Comparison of ENCODE assay signal across 12 cellular contexts in genomic region chr4:8592366-8593267, GRCh38. TPM values are rescaled to one million over a fixed set of nuclear protein-coding genes. Genes with fewer than 3 reads are reported as not detected.
DNase-seq lines count a peak whose midpoint lies in the region; TF ChIP-seq lines count a peak whose summit lies in the region.
"Had no signal": no experiment of that assay in that cellular context is flagged by ENCODE, and none has a peak within 500 bp of the region (broad histone marks: within the 10 kb centered on the region; RNA-seq: fewer than 3 reads in every experiment).

Gene CPZ, plus strand, starts transcription at chr4:8592765. Its CDS starts 69 bp downstream, at chr4:8592834.

- H3K4ac ChIP-seq in H9 (ENCODE audit: low read depth, low read length): no peak within 1 kb of the TSS

- DNase-seq in H9 (peak; percentile 82), amniotic stem cell (lab: John Stamatoyannopoulos, UW) (peak; percentile 27), smooth muscle cell (lab: John Stamatoyannopoulos, UW; ENCODE audit: unreplicated experiment) (peak; percentile 27), NOMO-1 treated with DMSO at 0.1 percent for 48 hours (lab: John Stamatoyannopoulos, UW; ENCODE audit: unreplicated experiment) (no peak), NCI-H2029 treated with DMSO at 0.1 percent for 48 hours (lab: John Stamatoyannopoulos, UW) (no peak)
- DNase-seq in activated naive CD4-positive, alpha-beta T cell treated with anti-CD3 and anti-CD28 coated beads, Interleukin-2, amount 50 U/mL, for 16 hours: no peak
- DNase-seq in effector memory CD4-positive, alpha-beta T cell: no peak
- DNase-seq: NCI-H2081; stimulated activated CD4-positive, alpha-beta T cell treated with anti-CD3 and anti-CD28 coated beads, Interleukin-4, amount 100 ng/mL, for 1 hour had no signal

- no peak within 1 kb of the TSS for H4K8ac ChIP-seq in H9 (replicated peaks; ENCODE audit: insufficient read length, low read depth, low read length)

- no peak within 1 kb of the TSS for H3K56ac ChIP-seq in H9 (ENCODE audit: insufficient read length, low read depth, low read length)

- no peaks in the 10 kb centered on the region for H3K9me3 Mint-ChIP-seq in H9
- H3K9me3 Mint-ChIP-seq: memory B cell had no signal

- no peak within 1 kb of the TSS for H3K14ac ChIP-seq in H9 (ENCODE audit: insufficient read depth, low read length)

- H2AK5ac ChIP-seq in H9 (ENCODE audit: insufficient read length, low read length): no peak within 1 kb of the TSS

- no peak within 1 kb of the TSS for H2BK20ac ChIP-seq in H9 (ENCODE audit: low read depth, low read length, poor library complexity, severe bottlenecking)

- no peak within 1 kb of the TSS for H4K91ac ChIP-seq in H9 (ENCODE audit: insufficient read length, low read depth, low read length)

- H2AFZ ChIP-seq in H9 (ENCODE audit: low read length) (no peak within 1 kb of the TSS), smooth muscle cell (ENCODE audit: low read depth) (peak within 1 kb of the TSS; percentile 69)

- H2BK12ac ChIP-seq in H9 (ENCODE audit: insufficient read length, low read depth, low read length): no peak within 1 kb of the TSS

- H3K4me2 ChIP-seq in H9 (ENCODE audit: insufficient read depth, insufficient read length, low read length) (peak within 1 kb of the TSS; percentile 79), smooth muscle cell (peak within 1 kb of the TSS; percentile 94)

- H3K4me3 Mint-ChIP-seq in H9: peak within 1 kb of the TSS; percentile 73 to 80
- H3K4me3 Mint-ChIP-seq: memory B cell had no signal

- H3K27ac ChIP-seq in H9 (ENCODE audit: insufficient read length, low read depth, low read length) (no peak within 1 kb of the TSS), smooth muscle cell (ENCODE audit: low read depth) (no peak within 1 kb of the TSS)
- no peak within 1 kb of the TSS for H3K27ac ChIP-seq in effector memory CD4-positive, alpha-beta T cell (ENCODE audit: insufficient read depth, low read length, poor library complexity, severe bottlenecking)

- H3K23me2 ChIP-seq in H9 (ENCODE audit: insufficient read length, low read depth, low read length, poor library complexity, severe bottlenecking): peaks cover 8% of the 10 kb centered on the region

- H3K79me1 ChIP-seq in H9 (ENCODE audit: insufficient read depth, low read depth, low read length, poor library complexity, severe bottlenecking): no peaks in the 10 kb centered on the region

- H3K27ac Mint-ChIP-seq in H9: peak within 1 kb of the TSS in 1 of 3 experiments; percentile 57; a peak in 2 of 7 replicates
- H3K27ac Mint-ChIP-seq: memory B cell had no signal

- peaks cover 37 to 45% of the 10 kb centered on the region in 2 experiments for H3K4me1 Mint-ChIP-seq in H9
- H3K4me1 Mint-ChIP-seq: memory B cell had no signal

- WGBS in H9 (ENCODE audit: extremely low coverage, insufficient read length, low lambda C conversion rate): no CpG with 5 or more reads among the region's 58 CpGs
- 9% methylated on average over 50 of the region's 58 CpGs for WGBS in smooth muscle cell (ENCODE audit: low lambda C conversion rate)

- no peak within 1 kb of the TSS for H3K18ac ChIP-seq in H9 (ENCODE audit: insufficient read length, low read depth, low read length)

- H3K36me3 Mint-ChIP-seq in H9 (ENCODE audit: insufficient read depth in 1 of 3, low read depth in 3 of 3): peaks cover 0 to 10% (median 0%) of the 10 kb centered on the region in 3 experiments; a peak in 4 of 7 replicates
- H3K36me3 Mint-ChIP-seq: memory B cell had no signal

- H3K79me2 ChIP-seq in H9 (ENCODE audit: insufficient read depth, low read length) (no peaks in the 10 kb centered on the region), smooth muscle cell (ENCODE audit: low read depth) (no peaks in the 10 kb centered on the region)

- H3K27me3 Mint-ChIP-seq in H9 (ENCODE audit: low read depth): peaks cover 9% of the 10 kb centered on the region

- H3K9me3 ChIP-seq in H9 (ENCODE audit: control insufficient read depth, low read depth, low read length): no peaks in the 10 kb centered on the region
- no peaks in the 10 kb centered on the region for H3K9me3 ChIP-seq in iPS-15b (ENCODE audit: control insufficient read depth, insufficient read depth, low read length)
- H3K9me3 ChIP-seq in smooth muscle cell (replicated peaks; ENCODE audit: low read depth): no peaks in the 10 kb centered on the region
- H3K9me3 ChIP-seq in effector memory CD4-positive, alpha-beta T cell (ENCODE audit: control insufficient read depth, low read length): no peaks in the 10 kb centered on the region

- TF ChIP-seq CTCF in H9 (conservative IDR thresholded peaks at IDR 0.05) (no peak), smooth muscle cell (IDR thresholded peaks at IDR 0.05; ENCODE audit: borderline replicate concordance, insufficient read depth, poor library complexity, severe bottlenecking) (no peak)

- H3K36me3 ChIP-seq in iPS-15b (ENCODE audit: control insufficient read depth, insufficient read depth, low read length): peaks cover 4% of the 10 kb centered on the region
- H3K36me3 ChIP-seq in smooth muscle cell (ENCODE audit: low read depth): no peaks in the 10 kb centered on the region
- no peaks in the 10 kb centered on the region for H3K36me3 ChIP-seq in effector memory CD4-positive, alpha-beta T cell (ENCODE audit: control insufficient read depth, insufficient read depth, low read length)

- no peak within 1 kb of the TSS for H2BK5ac ChIP-seq in H9 (ENCODE audit: insufficient read length, low read length)

- H4K20me1 ChIP-seq in H9 (ENCODE audit: control insufficient read depth, insufficient read depth, insufficient read length) (no peaks in the 10 kb centered on the region), smooth muscle cell (ENCODE audit: low read depth) (peaks cover 10% of the 10 kb centered on the region)

- H3K4me1 ChIP-seq in H9 (ENCODE audit: insufficient read depth, low read length) (no peaks in the 10 kb centered on the region; the same call in 1 of the 2 replicates), iPS-15b (ENCODE audit: control insufficient read depth, insufficient read depth, low read length) (peaks cover 10% of the 10 kb centered on the region), smooth muscle cell (ENCODE audit: low read depth) (peaks cover 10% of the 10 kb centered on the region)
- no peaks in the 10 kb centered on the region for H3K4me1 ChIP-seq in effector memory CD4-positive, alpha-beta T cell (ENCODE audit: control insufficient read depth, insufficient read depth, low read length, poor library complexity, severe bottlenecking)

- no peak within 1 kb of the TSS for H2BK15ac ChIP-seq in H9 (ENCODE audit: low read depth, low read length)

- H4K5ac ChIP-seq in H9 (ENCODE audit: insufficient read length, low read depth, low read length): no peak within 1 kb of the TSS

- H3K23ac ChIP-seq in H9 (ENCODE audit: insufficient read length, low read depth, low read length): no peak within 1 kb of the TSS

- no peaks in the 10 kb centered on the region for H3F3A ChIP-seq in smooth muscle cell (ENCODE audit: low read depth)

- H3K27me3 ChIP-seq in H9 (ENCODE audit: insufficient read depth, low read length): no peaks in the 10 kb centered on the region
- no peaks in the 10 kb centered on the region for H3K27me3 ChIP-seq in iPS-15b (ENCODE audit: control insufficient read depth, insufficient read depth, low read length)
- no peaks in the 10 kb centered on the region for H3K27me3 ChIP-seq in smooth muscle cell (ENCODE audit: low read depth)
- H3K27me3 ChIP-seq in effector memory CD4-positive, alpha-beta T cell (replicated peaks; ENCODE audit: control insufficient read depth, insufficient read depth, low read length, poor library complexity, severe bottlenecking): peaks cover 4% of the 10 kb centered on the region

- H3K4me3 ChIP-seq in iPS-15b (ENCODE audit: low read depth, low read length) (peak within 1 kb of the TSS; percentile 68), smooth muscle cell (peak within 1 kb of the TSS; percentile 58)
- H3K4me3 ChIP-seq in effector memory CD4-positive, alpha-beta T cell (ENCODE audit: insufficient read depth, low read depth, low read length, poor library complexity, severe bottlenecking): no peak within 1 kb of the TSS

- H3K9ac ChIP-seq in H9 (ENCODE audit: extremely low read depth, insufficient read length, low read length) (no peak within 1 kb of the TSS), iPS-15b (ENCODE audit: low read depth, low read length) (peak within 1 kb of the TSS; percentile 54), smooth muscle cell (ENCODE audit: low read depth) (peak within 1 kb of the TSS; percentile 66)

- H3T11ph ChIP-seq in H9 (ENCODE audit: low read length): no peak within 1 kb of the TSS

- no peak within 1 kb of the TSS for H2BK120ac ChIP-seq in H9 (ENCODE audit: low read depth, low read length, poor library complexity, severe bottlenecking)

RNA-seq across cellular contexts. Expression of gene CPZ, which starts in this region (rescaled TPM):
- total RNA-seq in H9 (2021) (36.4 and 37.3 TPM in 2 replicates), smooth muscle cell (10.9 and 12.0 TPM in 2 replicates)
- 33.9 and 35.9 TPM in 2 replicates for polyA plus RNA-seq in smooth muscle cell
- total RNA-seq: dermis microvascular lymphatic vessel endothelial cell had no signal

Comparison
In these comparisons a context has a peak if more than half of its experiments do, and no peak if none do; other contexts are left out.
1. DNase-seq: peak in H9 (single experiment), amniotic stem cell (single experiment) and smooth muscle cell (single experiment); none in activated naive CD4-positive, alpha-beta T cell treated with anti-CD3 and anti-CD28 coated beads, Interleukin-2, amount 50 U/mL, for 16 hours (single experiment), NOMO-1 treated with DMSO at 0.1 percent for 48 hours (single experiment), effector memory CD4-positive, alpha-beta T cell (0 of 3) and NCI-H2029 treated with DMSO at 0.1 percent for 48 hours (single experiment).